Comparison of ENCODE assay signal across 1 cellular context in the genomic region with DNA sequence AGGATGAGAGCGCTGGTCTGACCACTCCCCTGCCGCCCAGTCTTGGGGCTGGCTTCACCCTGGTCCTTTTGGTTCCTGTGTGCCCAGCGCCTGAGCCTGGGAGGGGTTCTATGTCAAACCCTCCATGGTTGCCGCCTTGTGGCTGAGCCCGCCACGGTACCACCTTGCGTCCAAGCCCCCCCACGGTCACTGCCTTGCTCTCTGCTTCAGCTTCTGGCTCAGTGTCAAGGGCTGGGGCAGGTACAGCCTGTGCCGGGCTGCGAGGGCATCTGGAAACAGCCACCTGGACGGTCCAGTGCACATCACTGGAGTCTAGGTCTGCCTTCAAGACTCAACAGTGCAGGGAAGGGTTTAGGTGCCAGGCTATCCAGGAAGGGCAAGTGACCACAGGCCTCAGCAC.
TF ChIP-seq lines count a peak whose summit lies in the region.

No MANE protein-coding gene starts in this region.

TF ChIP-seq in IMR-90, 13 proteins besides CTCF, POLR2A, EP300 and RAD21 (continued from another document):
- no peak for TF ChIP-seq CEBPB (IDR thresholded peaks at IDR 0.05; ENCODE audit: low read depth, low read length)
- TF ChIP-seq RCOR1 (IDR thresholded peaks at IDR 0.05; ENCODE audit: insufficient replicate concordance, low read length) = no peak
